Comparison of ENCODE assay signal across 8 cellular contexts in the genomic region with DNA sequence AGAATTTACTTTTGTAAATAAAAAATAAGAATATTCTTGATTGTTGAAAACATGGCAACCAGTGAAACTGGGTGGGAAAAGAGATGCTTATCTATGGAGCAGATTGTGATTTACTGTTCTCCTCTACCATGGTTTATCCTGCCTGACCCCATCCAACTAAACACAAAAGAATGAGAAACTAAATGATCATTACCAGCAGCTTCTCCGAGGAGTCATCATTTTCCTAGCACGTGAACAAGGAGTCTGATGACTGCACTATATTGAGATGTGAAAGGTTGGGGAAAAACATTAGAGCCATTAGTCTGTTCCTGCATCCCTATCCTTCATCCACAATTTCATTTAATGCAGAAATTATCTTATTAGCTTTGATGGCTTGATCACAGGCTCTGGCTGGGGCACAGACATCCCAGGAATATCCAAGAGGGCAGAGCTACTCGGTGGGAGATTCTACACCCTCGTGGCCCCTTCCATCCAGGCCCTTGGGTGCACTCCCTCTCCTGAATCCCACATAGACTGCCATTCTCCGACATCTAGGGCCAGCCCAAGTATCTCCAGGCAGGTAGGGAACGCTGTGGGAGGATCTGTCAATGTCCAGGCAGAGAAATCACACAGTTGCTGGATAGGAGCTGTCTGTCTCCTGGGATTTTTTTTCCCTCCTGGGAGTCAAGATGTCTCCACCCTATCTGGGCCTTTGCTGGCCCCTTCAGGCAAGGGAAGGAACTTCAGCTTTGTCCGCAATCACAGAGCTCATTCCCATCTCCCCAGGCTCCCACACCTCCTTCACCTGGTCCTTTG. TPM values are rescaled to one million over a fixed set of nuclear protein-coding genes. Genes with fewer than 3 reads are reported as not detected.
DNase-seq lines count a peak whose midpoint lies in the region; ATAC-seq and TF ChIP-seq lines count a peak whose summit lies in the region.

No MANE protein-coding gene starts in this region.

- H2BK120ac ChIP-seq in H9 (ENCODE audit: low read depth, low read length, poor library complexity, severe bottlenecking): no peak overlapping the region

- peak; percentile 61 for ATAC-seq in lung (ENCODE audit: insufficient read depth, low FRiP score)
- ATAC-seq in HG03135 (IDR thresholded peaks at IDR 0.05; ENCODE audit: unreplicated experiment): no peak
- ATAC-seq in GM18873 (IDR thresholded peaks at IDR 0.05; ENCODE audit: low FRiP score, unreplicated experiment): no peak
- no peak for ATAC-seq in HG03460 (IDR thresholded peaks at IDR 0.05; ENCODE audit: unreplicated experiment)

- H3K27me3 ChIP-seq in H9 (ENCODE audit: insufficient read depth, low read length) (no peaks in the 10 kb centered on the region), lung (ENCODE audit: control insufficient read depth, insufficient read depth) (no peaks in the 10 kb centered on the region)

- H3K4me1 ChIP-seq in H9 (ENCODE audit: insufficient read depth, low read length): 0 out of 2 replicates have a peak, but pooled peaks cover 2% of the 10 kb centered on the region
- H3K4me1 ChIP-seq in lung (ENCODE audit: control insufficient read depth in 2 of 2, insufficient read depth in 2 of 2, low read length in 2 of 2): no peaks in the 10 kb centered on the region

- no peak overlapping the region for H3K56ac ChIP-seq in H9 (ENCODE audit: insufficient read length, low read depth, low read length)

- H3K23ac ChIP-seq in H9 (ENCODE audit: insufficient read length, low read depth, low read length): no peak overlapping the region

- no peak overlapping the region for H3T11ph ChIP-seq in H9 (ENCODE audit: low read length)

- WGBS in H9 (ENCODE audit: extremely low coverage, insufficient read length, low lambda C conversion rate): no CpG with 5 or more reads among the region's 7 CpGs
- 57 to 64% methylated on average over 7 of the region's 7 CpGs for WGBS in lung, 2 donors

- no peak overlapping the region for H2AK5ac ChIP-seq in H9 (ENCODE audit: insufficient read length, low read length)

- no peak overlapping the region for H4K5ac ChIP-seq in H9 (ENCODE audit: insufficient read length, low read depth, low read length)

- no peak overlapping the region for H3K27ac ChIP-seq in H9 (ENCODE audit: insufficient read length, low read depth, low read length)
- no peak overlapping the region for H3K27ac ChIP-seq in lung (ENCODE audit: low read depth in 1 of 2, low read length in 1 of 2)

- no peak overlapping the region for H3K4me2 ChIP-seq in H9 (ENCODE audit: insufficient read depth, insufficient read length, low read length)

- no peak overlapping the region for H3K4ac ChIP-seq in H9 (ENCODE audit: low read depth, low read length)

- no peak overlapping the region for H3K14ac ChIP-seq in H9 (ENCODE audit: insufficient read depth, low read length)

- H3K36me3 Mint-ChIP-seq in H9 (ENCODE audit: insufficient read depth in 1 of 3, low read depth in 3 of 3): peaks cover 0 to 9% (median 1%) of the 10 kb centered on the region in 3 experiments; a peak in 2 of 7 replicates

- H3K9me3 ChIP-seq in H9 (ENCODE audit: control insufficient read depth, low read depth, low read length) (no peaks in the 10 kb centered on the region), lung (ENCODE audit: control insufficient read depth in 2 of 2, insufficient read depth in 1 of 2, low read length in 1 of 2) (no peaks in the 10 kb centered on the region)

- no peak overlapping the region for H2BK5ac ChIP-seq in H9 (ENCODE audit: insufficient read length, low read length)

- in situ Hi-C loops in Caki2 (cut with HindIII; ENCODE audit: low pct_unique_long_range_greater_than_20kb, low sequenced_read_pairs): no loop called here

- peak overlapping the region in 1 of 3 experiments; percentile 52; a peak in 1 of 7 replicates for H3K27ac Mint-ChIP-seq in H9

- no peak overlapping the region for H4K8ac ChIP-seq in H9 (replicated peaks; ENCODE audit: insufficient read length, low read depth, low read length)

- H3K79me2 ChIP-seq in H9 (ENCODE audit: insufficient read depth, low read length): no peaks in the 10 kb centered on the region

- H3K27me3 Mint-ChIP-seq in H9 (ENCODE audit: low read depth): peaks cover 2% of the 10 kb centered on the region; the same call in 1 of the 2 replicates

- H3K4me3 ChIP-seq in cardiac fibroblast (replicated peaks in 1 of 2; ENCODE audit: low read depth in 2 of 2, low read length in 2 of 2): no peak overlapping the region
- H3K4me3 ChIP-seq in lung: no peak overlapping the region

- H4K91ac ChIP-seq in H9 (ENCODE audit: insufficient read length, low read depth, low read length): no peak overlapping the region

- no peak overlapping the region for H3K4me3 Mint-ChIP-seq in H9

- H2AFZ ChIP-seq in H9 (ENCODE audit: low read length): no peak overlapping the region

- DNase-seq in Caki2 (ENCODE audit: low read depth) (peak; percentile 23), H9 (peak; percentile 89), NCI-H748 treated with DMSO at 0.1 percent for 48 hours (lab: John Stamatoyannopoulos, UW) (peak; percentile 18), cardiac fibroblast (ENCODE audit: low read depth in 2 of 2) (peak; percentile 53 to 68), lung (ENCODE audit: low spot score) (peak; percentile 36)

- peaks cover 8 to 18% of the 10 kb centered on the region in 2 experiments for H3K4me1 Mint-ChIP-seq in H9

- no peak overlapping the region for H3K18ac ChIP-seq in H9 (ENCODE audit: insufficient read length, low read depth, low read length)

- no peak overlapping the region for H2BK15ac ChIP-seq in H9 (ENCODE audit: low read depth, low read length)

- no peaks in the 10 kb centered on the region for H4K20me1 ChIP-seq in H9 (ENCODE audit: control insufficient read depth, insufficient read depth, insufficient read length)

- no peaks in the 10 kb centered on the region for H3K36me3 ChIP-seq in lung (ENCODE audit: control insufficient read depth in 2 of 2, insufficient read depth in 2 of 2, low read length in 2 of 2)

- H3K9me3 Mint-ChIP-seq in H9: peaks cover 0 to 14% of the 10 kb centered on the region in 2 experiments; a peak in 2 of 5 replicates

- H3K23me2 ChIP-seq in H9 (ENCODE audit: insufficient read length, low read depth, low read length, poor library complexity, severe bottlenecking): no peaks in the 10 kb centered on the region

- H2BK20ac ChIP-seq in H9 (ENCODE audit: low read depth, low read length, poor library complexity, severe bottlenecking): no peak overlapping the region

- TF ChIP-seq CTCF in H9 (conservative IDR thresholded peaks at IDR 0.05) (peak; percentile 84), cardiac fibroblast (IDR thresholded peaks at IDR 0.05; ENCODE audit: low read depth, low read length) (peak; percentile 89), lung (IDR thresholded peaks at IDR 0.05; ENCODE audit: control extremely low read depth, extremely low read depth) (peak; percentile 26)

- no peaks in the 10 kb centered on the region for H3K79me1 ChIP-seq in H9 (ENCODE audit: insufficient read depth, low read depth, low read length, poor library complexity, severe bottlenecking)

- no peak overlapping the region for H3K9ac ChIP-seq in H9 (ENCODE audit: extremely low read depth, insufficient read length, low read length)

- no peak overlapping the region for H2BK12ac ChIP-seq in H9 (ENCODE audit: insufficient read length, low read depth, low read length)

RNA-seq across cellular contexts. Expression of gene DHRS4, which starts 43.3 kb away (rescaled TPM):
- 50.0 and 62.4 TPM in 2 replicates for total RNA-seq in Caki2 (2014; rRNA removed; shearing (Covaris generic); ENCODE audit: low replicate concordance)
- total RNA-seq in H9 (2021) (11.2 and 12.7 TPM in 2 replicates), lung (10 to 100 TPM; 36.0 to 37.3 TPM)
- 10 to 100 TPM; 45.0 to 45.9 TPM for polyA plus RNA-seq in lung

Comparison
In these comparisons a context has a peak if more than half of its experiments do, and no peak if none do; other contexts are left out.
1. DNase-seq: peak in every context shown above with its lines; median percentile 89 in H9; 60 in cardiac fibroblast; 36 in lung; 23 in Caki2; 18 in NCI-H748 treated with DMSO at 0.1 percent for 48 hours.
2. CTCF ChIP-seq: peak in every context shown above with its lines; median percentile 89 in cardiac fibroblast; 84 in H9; 26 in lung.